Comparison of ENCODE assay signal across 1 cellular context in the genomic region with DNA sequence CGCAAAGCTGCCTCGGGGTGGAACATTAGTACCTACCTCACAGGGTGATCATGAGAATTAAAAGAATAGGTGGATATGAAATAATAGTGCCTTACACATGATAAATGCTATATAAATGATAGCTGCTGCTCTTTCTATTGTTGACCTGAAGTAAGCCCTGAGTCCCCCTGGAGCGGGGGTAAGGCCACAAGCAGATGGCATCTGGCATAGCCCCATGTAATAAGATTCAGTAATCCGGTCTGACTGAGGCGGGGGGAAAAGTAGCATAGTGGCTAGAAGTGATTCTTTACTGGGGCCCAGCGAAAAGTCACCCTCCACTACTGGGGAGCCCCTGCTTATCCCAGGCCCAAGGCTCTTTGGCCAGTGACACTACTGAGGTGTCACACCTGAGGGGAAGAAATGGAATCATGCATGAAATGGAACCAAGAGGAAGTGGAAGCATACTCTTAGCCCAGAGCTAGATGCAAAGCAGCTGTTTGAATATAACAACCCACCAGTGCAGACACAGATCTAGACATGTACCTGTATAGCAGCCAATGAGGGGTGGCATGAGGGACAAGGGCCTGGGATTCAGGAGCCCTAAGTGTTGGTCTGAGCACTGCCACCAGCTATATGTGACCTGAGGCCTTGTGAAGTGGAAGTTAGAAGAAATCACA.
TF ChIP-seq lines count a peak whose summit lies in the region.

No MANE protein-coding gene starts in this region.

TF ChIP-seq in HEK293, 187 proteins besides CTCF, POLR2A, EP300 and RAD21 (continued from another document):
- TF ChIP-seq, protein P1, sequence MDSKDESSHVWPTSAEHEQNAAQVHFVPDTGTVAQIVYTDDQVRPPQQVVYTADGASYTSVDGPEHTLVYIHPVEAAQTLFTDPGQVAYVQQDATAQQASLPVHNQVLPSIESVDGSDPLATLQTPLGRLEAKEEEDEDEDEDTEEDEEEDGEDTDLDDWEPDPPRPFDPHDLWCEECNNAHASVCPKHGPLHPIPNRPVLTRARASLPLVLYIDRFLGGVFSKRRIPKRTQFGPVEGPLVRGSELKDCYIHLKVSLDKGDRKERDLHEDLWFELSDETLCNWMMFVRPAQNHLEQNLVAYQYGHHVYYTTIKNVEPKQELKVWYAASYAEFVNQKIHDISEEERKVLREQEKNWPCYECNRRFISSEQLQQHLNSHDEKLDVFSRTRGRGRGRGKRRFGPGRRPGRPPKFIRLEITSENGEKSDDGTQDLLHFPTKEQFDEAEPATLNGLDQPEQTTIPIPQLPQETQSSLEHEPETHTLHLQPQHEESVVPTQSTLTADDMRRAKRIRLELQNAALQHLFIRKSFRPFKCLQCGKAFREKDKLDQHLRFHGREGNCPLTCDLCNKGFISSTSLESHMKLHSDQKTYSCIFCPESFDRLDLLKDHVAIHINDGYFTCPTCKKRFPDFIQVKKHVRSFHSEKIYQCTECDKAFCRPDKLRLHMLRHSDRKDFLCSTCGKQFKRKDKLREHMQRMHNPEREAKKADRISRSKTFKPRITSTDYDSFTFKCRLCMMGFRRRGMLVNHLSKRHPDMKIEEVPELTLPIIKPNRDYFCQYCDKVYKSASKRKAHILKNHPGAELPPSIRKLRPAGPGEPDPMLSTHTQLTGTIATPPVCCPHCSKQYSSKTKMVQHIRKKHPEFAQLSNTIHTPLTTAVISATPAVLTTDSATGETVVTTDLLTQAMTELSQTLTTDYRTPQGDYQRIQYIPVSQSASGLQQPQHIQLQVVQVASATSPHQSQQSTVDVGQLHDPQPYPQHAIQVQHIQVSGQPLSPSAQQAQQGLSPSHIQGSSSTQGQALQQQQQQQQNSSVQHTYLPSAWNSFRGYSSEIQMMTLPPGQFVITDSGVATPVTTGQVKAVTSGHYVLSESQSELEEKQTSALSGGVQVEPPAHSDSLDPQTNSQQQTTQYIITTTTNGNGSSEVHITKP (tag by site-specific recombination; IDR thresholded peaks at IDR 0.05): peak; percentile 34; the same call in 1 of the 2 replicates
- TF ChIP-seq ZNF624 (tag by site-specific recombination; IDR thresholded peaks at IDR 0.05) (no peak), ZNF202 (tag by site-specific recombination; IDR thresholded peaks at IDR 0.05; ENCODE audit: borderline replicate concordance) (no peak)
